In the genomic region with DNA sequence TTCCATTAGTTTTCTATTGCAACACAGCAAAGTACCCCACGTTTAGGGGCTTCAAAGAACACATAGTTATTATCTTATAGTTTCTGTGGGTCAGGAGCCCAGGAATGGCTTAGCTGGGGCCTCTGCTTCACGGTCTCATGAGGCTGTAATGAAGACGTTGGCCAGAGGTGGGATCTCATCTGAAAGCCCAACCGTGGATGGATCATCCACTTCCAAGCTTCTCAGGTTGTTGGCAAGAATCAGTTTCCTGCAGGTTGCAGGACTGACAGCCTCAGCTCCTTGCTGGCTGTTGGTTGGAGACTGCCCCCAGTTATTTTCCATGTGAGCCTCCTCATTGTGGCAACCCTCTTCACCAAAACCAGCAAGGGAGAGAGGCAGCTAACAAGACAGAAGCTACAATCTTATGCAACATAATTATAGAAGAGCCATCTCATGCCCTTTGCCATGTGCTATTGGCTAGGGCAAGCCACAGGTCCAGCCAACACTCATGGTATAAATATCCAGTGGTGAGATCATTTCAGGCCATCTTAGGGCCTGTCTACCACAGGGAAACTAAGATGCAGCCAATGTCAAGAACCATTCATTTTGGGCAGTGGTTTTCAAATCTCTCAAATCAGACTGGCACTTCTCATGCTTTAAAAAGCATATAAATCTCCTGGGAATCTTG, we compare ENCODE assay signal across 3 cellular contexts.
"Had no signal": no experiment of that assay in that cellular context is flagged by ENCODE, and none has a peak within 500 bp of the region (broad histone marks: within the 10 kb centered on the region; RNA-seq: fewer than 3 reads in every experiment).

No MANE protein-coding gene starts in this region.

- ATAC-seq: GM12878 had no signal

- DNase-seq: GDM1, GF-D8 had no signal

- H3K4me3 ChIP-seq: GM12878 had no signal
